ENCODE assay signal across 8 cellular contexts in the genomic region with DNA sequence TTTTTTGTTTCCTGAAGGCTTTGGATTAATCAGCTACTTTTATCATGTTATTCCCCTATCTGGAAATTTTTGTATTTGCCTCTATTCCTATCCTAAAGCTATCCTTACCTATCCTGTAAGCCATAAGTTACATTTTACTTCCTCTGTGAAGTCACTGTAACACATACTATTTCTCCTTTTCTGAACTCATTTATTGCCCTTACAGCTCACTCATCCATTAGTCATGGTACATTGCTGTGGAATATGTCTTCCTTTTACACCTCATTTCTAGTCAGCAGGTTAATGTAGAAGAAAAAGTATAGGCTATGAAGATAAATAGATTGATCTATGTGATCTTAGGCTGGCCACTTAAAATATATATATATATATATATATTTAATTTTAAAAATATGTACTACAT. TPM values are rescaled to one million over a fixed set of nuclear protein-coding genes. Genes with fewer than 3 reads are reported as not detected.
DNase-seq lines count a peak whose midpoint lies in the region; TF ChIP-seq lines count a peak whose summit lies in the region.
"Had no signal": no experiment of that assay in that cellular context is flagged by ENCODE, and none has a peak within 500 bp of the region (broad histone marks: within the 10 kb centered on the region; RNA-seq: fewer than 3 reads in every experiment).

No MANE protein-coding gene starts in this region.

- peaks cover 37% of the 10 kb centered on the region for H3K79me2 ChIP-seq in fibroblast of lung (ENCODE audit: control insufficient read depth, insufficient read depth, low read length)

- TF ChIP-seq EP300 in suprapubic skin (IDR thresholded peaks at IDR 0.05), result no peak

- TF ChIP-seq CTCF in HL-60 (IDR thresholded peaks at IDR 0.05; ENCODE audit: insufficient read depth, low read length), result no peak
- no peak for TF ChIP-seq CTCF in fibroblast of lung (conservative IDR thresholded peaks at IDR 0.05 in 1 of 2, IDR thresholded peaks at IDR 0.05 in 1 of 2; ENCODE audit: low read depth in 1 of 2, low read length in 2 of 2)
- no peak for TF ChIP-seq CTCF in suprapubic skin (IDR thresholded peaks at IDR 0.05)

- H3K4me2 ChIP-seq in fibroblast of lung (ENCODE audit: extremely low read depth, insufficient read depth, low read length), result no peak overlapping the region

- H3K4me1 ChIP-seq in fibroblast of lung (ENCODE audit: control insufficient read depth, extremely low read depth, insufficient read depth, low read length), result peaks cover 16% of the 10 kb centered on the region
- H3K4me1 ChIP-seq in suprapubic skin, result peaks cover 59% of the 10 kb centered on the region

- H3K36me3 ChIP-seq in fibroblast of lung (ENCODE audit: control insufficient read depth, insufficient read depth, low read length) (peaks cover 1% of the 10 kb centered on the region), suprapubic skin (peaks cover 15% of the 10 kb centered on the region)

- H3K27me3 ChIP-seq in HL-60 (ENCODE audit: insufficient read depth, poor library complexity, severe bottlenecking) (no peaks in the 10 kb centered on the region), fibroblast of lung (ENCODE audit: control insufficient read depth, insufficient read depth, low read length) (no peaks in the 10 kb centered on the region), suprapubic skin (no peaks in the 10 kb centered on the region)

- no peak for DNase-seq in HL-60 (ENCODE audit: low read depth in 1 of 2, low spot score in 1 of 2)
- DNase-seq in RKO (ENCODE audit: low spot score), result peak; percentile 93
- peak; percentile 15 to 60 for DNase-seq in fibroblast of lung (ENCODE audit: low read depth in 2 of 2)
- no peak for DNase-seq in suprapubic skin (ENCODE audit: low spot score in 2 of 2)
- no peak for DNase-seq in NCI-H2029 treated with DMSO at 0.1 percent for 48 hours (lab: John Stamatoyannopoulos, UW)
- DNase-seq in cerebellar nuclear complex (lab: John Stamatoyannopoulos, UW), result no peak
- DNase-seq in erythroblast (lab: John Stamatoyannopoulos, UW), result no peak
- DNase-seq: activated CD4-positive, alpha-beta T cell treated with anti-CD3 and anti-CD28 coated beads for 48 hours had no signal

- H3K4me3 ChIP-seq in HL-60 (replicated peaks; ENCODE audit: insufficient read depth, low read length), result no peak overlapping the region
- no peak overlapping the region for H3K4me3 ChIP-seq in fibroblast of lung (replicated peaks in 1 of 4; ENCODE audit: control extremely low read depth in 1 of 4, insufficient read depth in 1 of 4, low read depth in 3 of 4, low read length in 4 of 4)
- no peak overlapping the region for H3K4me3 ChIP-seq in suprapubic skin

- H2AFZ ChIP-seq in fibroblast of lung (ENCODE audit: low read length), result no peak overlapping the region

- H3K9me3 ChIP-seq in fibroblast of lung (ENCODE audit: control insufficient read depth, insufficient read depth, low read depth, low read length) (no peaks in the 10 kb centered on the region), suprapubic skin (no peaks in the 10 kb centered on the region)

- H4K20me1 ChIP-seq in fibroblast of lung (ENCODE audit: control insufficient read depth, extremely low read depth, insufficient read depth, low read length), result no peaks in the 10 kb centered on the region

- H3K9ac ChIP-seq in fibroblast of lung (ENCODE audit: insufficient read depth, low read length), result no peak overlapping the region

- TF ChIP-seq POLR2A in suprapubic skin (IDR thresholded peaks at IDR 0.05) (no peak), erythroblast (IDR thresholded peaks at IDR 0.05; ENCODE audit: low read length) (no peak)

- H3K27ac ChIP-seq in HL-60 (replicated peaks), result peak overlapping the region; percentile 77
- H3K27ac ChIP-seq in fibroblast of lung (ENCODE audit: insufficient read depth, low read length), result no peak overlapping the region
- peak overlapping the region; percentile 48 for H3K27ac ChIP-seq in suprapubic skin

RNA-seq across cellular contexts. Expression of gene SWAP70, which starts 28.0 kb away (rescaled TPM):
- 28.2 and 45.1 TPM in 2 replicates for total RNA-seq in fibroblast of lung
- 45.4 and 74.4 TPM in 2 replicates for polyA plus RNA-seq in fibroblast of lung
- 33.8 and 58.0 TPM in 2 replicates for polyA plus RNA-seq in fibroblast of lung (2012)
- polyA minus RNA-seq in fibroblast of lung (ENCODE audit: low replicate concordance), result 23.5 and 25.1 TPM in 2 replicates
- total RNA-seq in suprapubic skin, result 10 to 100 TPM; 27.6 to 64.9 (median 35.8) TPM

Comparison
In these comparisons a context has a peak if more than half of its experiments do, and no peak if none do; other contexts are left out.
1. DNase-seq: peak in RKO (single experiment) and fibroblast of lung (2 of 2); none in HL-60 (0 of 2), suprapubic skin (0 of 2), NCI-H2029 treated with DMSO at 0.1 percent for 48 hours (single experiment), cerebellar nuclear complex (0 of 2) and erythroblast (0 of 2).